26 cellular contexts compared by ENCODE assay signal in genomic region chr7:140734096-140734495, GRCh38.
"Had no signal": no experiment of that assay in that cellular context is flagged by ENCODE, and none has a peak within 500 bp of the region (broad histone marks: within the 10 kb centered on the region; RNA-seq: fewer than 3 reads in every experiment).

No MANE protein-coding gene starts in this region.

- H3K4me1 Mint-ChIP-seq: activated B cell treated with CpG ODN at 0.5 μM for 24 hours; activated CD4-positive, alpha-beta T cell treated with anti-CD3 and anti-CD28 coated beads, Interleukin-2, amount 10 ng/mL, durations not matched to agents 24 days and 14 days; activated T-helper 17 cell treated with anti-CD3 and anti-CD28 coated beads, Interleukin-2, amount 50 U/mL, for 72 hours had no signal

- H3K27me3 ChIP-seq: brain microvascular endothelial cell, cardiac muscle cell had no signal

- H3K27me3 Mint-ChIP-seq: activated B cell treated with CpG ODN at 0.5 μM for 24 hours; activated CD4-positive, alpha-beta T cell treated with anti-CD3 and anti-CD28 coated beads, Interleukin-2, amount 10 ng/mL, durations not matched to agents 24 days and 14 days; activated naive CD8-positive, alpha-beta T cell; activated T-helper 17 cell treated with anti-CD3 and anti-CD28 coated beads, Interleukin-2, amount 50 U/mL, for 72 hours had no signal

- H3K27ac Mint-ChIP-seq: activated B cell treated with CpG ODN at 0.5 μM for 24 hours; activated CD4-positive, alpha-beta T cell treated with anti-CD3 and anti-CD28 coated beads, Interleukin-2, amount 10 ng/mL, durations not matched to agents 24 days and 14 days; activated naive CD4-positive, alpha-beta T cell treated with anti-CD3 and anti-CD28 coated beads for 36 hours; activated naive CD8-positive, alpha-beta T cell; activated T-helper 17 cell treated with anti-CD3 and anti-CD28 coated beads, Interleukin-2, amount 50 U/mL, for 72 hours; T-helper 1 cell treated with Interleukin-12 subunit alpha and Interleukin-12 subunit beta and Interleukin-4 antibody, amounts not matched to agents 30 μg/mL and 1 μg/mL, for 36 hours had no signal

- H3K27ac ChIP-seq: brain microvascular endothelial cell, cardiac muscle cell had no signal

- H3K4me3 ChIP-seq: cardiac muscle cell, K562 had no signal

- ATAC-seq: activated T-helper 17 cell treated with anti-CD3 and anti-CD28 coated beads, Interleukin-2, amount 50 U/mL, for 72 hours; K562; PC-3 had no signal

- H3K36me3 ChIP-seq: brain microvascular endothelial cell had no signal

- H3K4me3 Mint-ChIP-seq: activated B cell treated with CpG ODN at 0.5 μM for 24 hours; activated CD4-positive, alpha-beta T cell treated with anti-CD3 and anti-CD28 coated beads, Interleukin-2, amount 10 ng/mL, durations not matched to agents 24 days and 14 days; activated naive CD4-positive, alpha-beta T cell treated with anti-CD3 and anti-CD28 coated beads for 36 hours; activated naive CD8-positive, alpha-beta T cell; activated T-helper 17 cell treated with anti-CD3 and anti-CD28 coated beads, Interleukin-2, amount 50 U/mL, for 72 hours; T-helper 1 cell treated with Interleukin-12 subunit alpha and Interleukin-12 subunit beta and Interleukin-4 antibody, amounts not matched to agents 30 μg/mL and 1 μg/mL, for 36 hours had no signal

- FAIRE-seq: colon, K562, RCC 7860 had no signal

- H3K9me3 Mint-ChIP-seq: activated B cell treated with CpG ODN at 0.5 μM for 24 hours; activated CD4-positive, alpha-beta T cell treated with anti-CD3 and anti-CD28 coated beads, Interleukin-2, amount 10 ng/mL, durations not matched to agents 24 days and 14 days; activated naive CD4-positive, alpha-beta T cell treated with anti-CD3 and anti-CD28 coated beads for 36 hours; activated T-helper 17 cell treated with anti-CD3 and anti-CD28 coated beads, Interleukin-2, amount 50 U/mL, for 72 hours; T-helper 1 cell treated with Interleukin-12 subunit alpha and Interleukin-12 subunit beta and Interleukin-4 antibody, amounts not matched to agents 30 μg/mL and 1 μg/mL, for 36 hours had no signal

- DNase-seq: activated B cell treated with CpG ODN at 0.5 μM for 24 hours; activated CD4-positive, alpha-beta T cell treated with anti-CD3 and anti-CD28 coated beads for 1 hour; activated CD4-positive, alpha-beta T cell treated with anti-CD3 and anti-CD28 coated beads, Interleukin-2, amount 10 ng/mL, durations not matched to agents 24 days and 14 days; activated CD4-positive, alpha-beta T cell treated with anti-CD3 and anti-CD28 coated beads, Interleukin-2, amount 50 U/mL, for 48 hours; activated CD8-positive, alpha-beta memory T cell treated with anti-CD3 and anti-CD28 coated beads for 24 hours; activated gamma-delta T cell; activated naive CD4-positive, alpha-beta T cell treated with anti-CD3 and anti-CD28 coated beads for 36 hours; activated T-cell treated with anti-CD3 and anti-CD28 coated beads, Interleukin-2, amount 50 U/mL, for 48 hours; amygdala; brain microvascular endothelial cell; Kasumi-1; NCI-H1105 treated with DMSO at 0.1 percent for 48 hours; NCI-H1436 treated with DMSO at 0.1 percent for 48 hours; NCI-H187; NCI-H2081; NCI-H510A treated with DMSO at 0.1 percent for 48 hours; NCI-H748 treated with DMSO at 0.1 percent for 48 hours; PC-3; SHP77 treated with DMSO at 0.1 percent for 48 hours had no signal

- H3K36me3 Mint-ChIP-seq: activated naive CD8-positive, alpha-beta T cell had no signal
